In genomic region chr19:14571695-14572490, GRCh38 we compare ENCODE assay signal across 8 cellular contexts. TPM values are rescaled to one million over a fixed set of nuclear protein-coding genes. Genes with fewer than 3 reads are reported as not detected.
DNase-seq lines count a peak whose midpoint lies in the region; ATAC-seq and TF ChIP-seq lines count a peak whose summit lies in the region.

Gene NDUFB7, minus strand, starts transcription at chr19:14572066. Its CDS starts 66 bp downstream, at chr19:14572000.

- CTCF ChIA-PET in SK-N-SH (lab: Yijun Ruan, JAX) = interaction anchor here (0.6 to 7.9 kb wide), 11 partner anchors 8 to 493 kb away, joined by 3 to 123 read pairs (median 3); partner anchors contain the start of genes DNAJB1 and ZNF333

- TF ChIP-seq POLR2A in testis (IDR thresholded peaks at IDR 0.05) = no peak

- peak within 1 kb of the TSS; percentile 79 to 100 for H3K4me3 ChIP-seq in SK-N-SH (ENCODE audit: low read depth in 2 of 2, low read length in 1 of 2)
- H3K4me3 ChIP-seq in testis = peak within 1 kb of the TSS; percentile 73 to 94

- peaks cover 26% of the 10 kb centered on the region for H3K79me2 ChIP-seq in SK-N-SH (ENCODE audit: insufficient read depth)

- POLR2A ChIA-PET in SK-N-SH (lab: Yijun Ruan, JAX) = interaction anchor here (3.8 kb wide), 1 partner anchor 118 kb away, joined by 15 read pairs; the partner anchor contains the start of gene ZNF333

- peak within 1 kb of the TSS; percentile 90 for H3K27ac Mint-ChIP-seq in activated naive CD4-positive, alpha-beta T cell treated with anti-CD3 and anti-CD28 coated beads, Interleukin-2, amount 50 U/mL, for 24 hours

- H3K27me3 ChIP-seq in SK-N-SH (ENCODE audit: insufficient read depth) (no peaks in the 10 kb centered on the region), testis (no peaks in the 10 kb centered on the region)

- peak within 1 kb of the TSS; percentile 70 for H3K9ac ChIP-seq in SK-N-SH

- H3F3A ChIP-seq in SK-N-SH (replicated peaks; ENCODE audit: insufficient read depth) = no peaks in the 10 kb centered on the region

- intact Hi-C loops in testis (cut with DNase I; ENCODE audit: low total_unique reads) = no loop called here

- H3K4me2 ChIP-seq in SK-N-SH = peak within 1 kb of the TSS; percentile 95

- peak within 1 kb of the TSS; percentile 96 for H3K4me3 Mint-ChIP-seq in activated naive CD4-positive, alpha-beta T cell treated with anti-CD3 and anti-CD28 coated beads, Interleukin-2, amount 50 U/mL, for 24 hours

- H3K36me3 Mint-ChIP-seq in activated naive CD4-positive, alpha-beta T cell treated with anti-CD3 and anti-CD28 coated beads, Interleukin-2, amount 50 U/mL, for 24 hours = peaks cover 2% of the 10 kb centered on the region

- H3K9me3 Mint-ChIP-seq in activated naive CD4-positive, alpha-beta T cell treated with anti-CD3 and anti-CD28 coated beads, Interleukin-2, amount 50 U/mL, for 24 hours = no peaks in the 10 kb centered on the region

- no peaks in the 10 kb centered on the region for H3K27me3 Mint-ChIP-seq in activated naive CD4-positive, alpha-beta T cell treated with anti-CD3 and anti-CD28 coated beads, Interleukin-2, amount 50 U/mL, for 24 hours

- ATAC-seq in HG02588 (IDR thresholded peaks at IDR 0.05; ENCODE audit: unreplicated experiment) (peak; percentile 84), omental fat pad (ENCODE audit: low FRiP score) (peak; percentile 95)

- peaks cover 0 to under 1% of the 10 kb centered on the region in 2 experiments for H3K36me3 ChIP-seq in SK-N-SH (replicated peaks in 1 of 2; ENCODE audit: control insufficient read depth in 1 of 2, insufficient read depth in 2 of 2, low read length in 1 of 2)
- no peaks in the 10 kb centered on the region for H3K36me3 ChIP-seq in testis (ENCODE audit: low read depth, missing control alignments)

- peak in 1 of 2 experiments; percentile 37; a peak in 3 of 4 replicates for TF ChIP-seq EP300 in SK-N-SH (IDR thresholded peaks at IDR 0.05; ENCODE audit: borderline replicate concordance in 1 of 2, low read depth in 1 of 2, low read length in 1 of 2)

- H3K4me1 Mint-ChIP-seq in activated naive CD4-positive, alpha-beta T cell treated with anti-CD3 and anti-CD28 coated beads, Interleukin-2, amount 50 U/mL, for 24 hours = peaks cover 45% of the 10 kb centered on the region

- no peak for TF ChIP-seq RAD21 in SK-N-SH (IDR thresholded peaks at IDR 0.05; ENCODE audit: low read length)

- H2AFZ ChIP-seq in SK-N-SH (ENCODE audit: low read depth) = peak within 1 kb of the TSS; percentile 94

- DNase-seq in GM10266 (ENCODE audit: extremely low spot score) (peak; percentile 88), NCI-H1048 (lab: John Stamatoyannopoulos, UW) (peak; percentile 76), SK-N-SH (peak; percentile 93), glomerular endothelial cell (ENCODE audit: extremely low read depth, low read depth, low spot score) (peak; percentile 75), omental fat pad (ENCODE audit: low spot score) (peak; percentile 63), testis (peak; percentile 96)

- no peaks in the 10 kb centered on the region for H4K20me1 ChIP-seq in SK-N-SH (ENCODE audit: insufficient read depth)

- no peaks in the 10 kb centered on the region for H3K9me2 ChIP-seq in SK-N-SH

- TF ChIP-seq CTCF in GM10266 (IDR thresholded peaks at IDR 0.05; ENCODE audit: control insufficient read depth, insufficient read depth, low read depth, missing control alignments) = peak; percentile 95
- peak; percentile 78 for TF ChIP-seq CTCF in SK-N-SH (IDR thresholded peaks at IDR 0.05)
- no peak for TF ChIP-seq CTCF in omental fat pad (IDR thresholded peaks at IDR 0.05)
- peak; percentile 81 to 86 (median 81) for TF ChIP-seq CTCF in testis (IDR thresholded peaks at IDR 0.05)

- H3K27ac ChIP-seq in SK-N-SH (ENCODE audit: low read depth in 2 of 2, low read length in 1 of 2) (peak within 1 kb of the TSS in 1 of 2 experiments; percentile 76; a peak in 1 of 4 replicates), testis (peak within 1 kb of the TSS; percentile 17 to 69)

- H3K9me3 ChIP-seq in SK-N-SH (no peaks in the 10 kb centered on the region), testis (no peaks in the 10 kb centered on the region)

- H3K4me1 ChIP-seq in SK-N-SH (ENCODE audit: control insufficient read depth in 1 of 2, insufficient read depth in 2 of 2, low read depth in 1 of 2, low read length in 1 of 2) = peaks cover 0 to 8% of the 10 kb centered on the region in 2 experiments; a peak in 2 of 4 replicates
- H3K4me1 ChIP-seq in testis = peaks cover 25% of the 10 kb centered on the region

- WGBS in SK-N-SH (ENCODE audit: low lambda C conversion rate) = 2% methylated on average over 17 of the region's 40 CpGs
- 2 to 5% methylated on average over 17 to 35 of the region's 40 CpGs for WGBS in testis, 2 donors

TF ChIP-seq in SK-N-SH, 30 proteins besides CTCF, POLR2A, EP300 and RAD21 (continues in another document):
- TF ChIP-seq SIN3A (IDR thresholded peaks at IDR 0.05; ENCODE audit: borderline replicate concordance, low read depth, low read length) (0 out of 2 replicates have a peak, but pooled peaks have one; percentile 50), NRF1 (IDR thresholded peaks at IDR 0.05; ENCODE audit: low read depth, low read length) (peak; percentile 79), GATA2 (CRISPR knock-in tag; IDR thresholded peaks at IDR 0.05) (no peak), TEAD4 (IDR thresholded peaks at IDR 0.05; ENCODE audit: borderline replicate concordance, insufficient read depth) (no peak), RXRA (IDR thresholded peaks at IDR 0.05; ENCODE audit: borderline replicate concordance, low read depth) (no peak), TAF1 (IDR thresholded peaks at IDR 0.05; ENCODE audit: borderline replicate concordance, low read depth, low read length) (peak; percentile 83), RFX5 (IDR thresholded peaks at IDR 0.05; ENCODE audit: low read length) (peak; percentile 52; the same call in 1 of the 2 replicates), MEF2A (IDR thresholded peaks at IDR 0.05; ENCODE audit: borderline replicate concordance, low read depth) (no peak), MXI1 (IDR thresholded peaks at IDR 0.05; ENCODE audit: low read depth, low read length) (no peak), NFIC (IDR thresholded peaks at IDR 0.05; ENCODE audit: borderline replicate concordance) (no peak), POLR2AphosphoS5 (IDR thresholded peaks at IDR 0.05; ENCODE audit: low read depth, low read length) (peak; percentile 87), GABPA (IDR thresholded peaks at IDR 0.05; ENCODE audit: low read depth) (peak; percentile 98), PBX3 (IDR thresholded peaks at IDR 0.05) (0 out of 2 replicates have a peak, but pooled peaks have one; percentile 29), TCF12 (IDR thresholded peaks at IDR 0.05) (peak; percentile 67), FOSL2 (IDR thresholded peaks at IDR 0.05; ENCODE audit: borderline replicate concordance, low read depth) (no peak), MAX (IDR thresholded peaks at IDR 0.05; ENCODE audit: low read depth) (peak; percentile 88), YY1 (IDR thresholded peaks at IDR 0.05; ENCODE audit: low read depth) (peak; percentile 61; the same call in 1 of the 2 replicates), IRF3 (IDR thresholded peaks at IDR 0.05; ENCODE audit: low read depth, low read length) (no peak)

RNA-seq across cellular contexts. Expression of gene NDUFB7, which starts in this region (rescaled TPM):
- polyA plus RNA-seq in SK-N-SH (2012; rRNA removed) (458 and 465 TPM in 2 replicates), testis (ENCODE audit: insufficient read depth, low read depth, low replicate concordance) (259 TPM)
- 199 and 306 TPM in 2 replicates for polyA plus RNA-seq in SK-N-SH (2012; cell fraction: cytosol; rRNA removed)
- 166 and 323 TPM in 2 replicates for polyA plus RNA-seq in SK-N-SH (2012; cell fraction: nucleus; rRNA removed)
- total RNA-seq in glomerular endothelial cell (337 and 386 TPM in 2 replicates), omental fat pad (100 to 1,000 TPM; 194 to 357 (median 322) TPM), testis (100 to 1,000 TPM; 389 to 493 TPM)

Comparison
In these comparisons a context has a peak if more than half of its experiments do, and no peak if none do; other contexts are left out.
1. CTCF ChIP-seq: peak in GM10266 (single experiment), SK-N-SH (single experiment) and testis (3 of 3); none in omental fat pad (0 of 3).
2. Peak in every context shown above with its lines, with median percentiles within 50 percentile points of each other: DNase-seq.